8 cellular contexts compared by ENCODE assay signal in the genomic region with DNA sequence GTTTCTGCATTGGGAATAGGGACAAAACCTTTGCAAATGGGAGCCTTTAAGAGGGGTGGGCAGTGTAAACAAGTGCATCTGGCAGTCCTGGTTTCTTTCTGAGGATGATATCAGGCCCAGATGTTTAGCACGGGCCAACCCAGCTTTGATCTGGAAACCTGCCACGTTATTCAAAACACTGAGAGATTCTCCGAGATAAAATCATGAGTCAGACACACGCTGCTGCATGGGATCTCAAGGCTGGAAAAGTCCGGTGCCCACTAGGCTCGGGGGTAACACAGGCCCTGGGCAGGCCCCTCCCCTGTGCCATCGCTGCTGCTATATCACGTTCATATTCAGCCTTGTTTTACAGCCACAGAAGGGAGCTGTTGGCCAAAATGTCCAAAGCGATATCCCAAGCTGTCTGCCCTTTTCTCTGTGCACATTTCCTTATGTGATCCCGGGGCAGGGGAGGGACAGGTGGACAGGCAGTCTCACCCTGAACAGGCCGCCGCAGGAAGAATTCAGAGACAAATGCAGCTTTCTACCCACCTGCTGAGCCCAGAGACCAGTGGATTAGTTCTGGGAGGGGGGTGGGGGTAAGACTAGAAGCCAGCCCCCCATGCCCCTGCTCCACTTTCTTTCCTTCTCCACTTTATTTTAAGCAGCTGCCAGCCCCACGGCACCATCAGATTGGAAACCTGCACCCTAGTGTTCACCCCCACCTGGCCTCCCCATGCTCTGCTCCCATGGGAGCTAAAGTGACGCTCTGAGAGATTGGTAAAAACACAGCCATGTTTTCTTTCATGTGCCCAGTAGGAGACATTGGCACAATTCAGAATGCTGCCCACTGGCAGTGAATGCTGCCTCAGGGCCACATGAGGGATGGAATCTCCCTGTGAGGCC.
A peak's percentile ranks its signal among the peaks of the same experiment; 100 is the strongest.
DNase-seq lines count a peak whose midpoint lies in the region; ATAC-seq and TF ChIP-seq lines count a peak whose summit lies in the region.

No MANE protein-coding gene starts in this region.

- no peaks in the 10 kb centered on the region for H3K9me3 Mint-ChIP-seq in CD8-positive, alpha-beta memory T cell

- peak overlapping the region; percentile 22 for H3K14ac ChIP-seq in neuronal stem cell (ENCODE audit: low read length)

- H3K27me3 ChIP-seq in PC-3 (ENCODE audit: low read length) (no peaks in the 10 kb centered on the region), neuronal stem cell (ENCODE audit: control insufficient read depth in 3 of 3, insufficient read depth in 3 of 3, low read depth in 1 of 3, low read length in 3 of 3) (peaks cover 0 to 11% (median 0%) of the 10 kb centered on the region in 3 experiments)
- no peaks in the 10 kb centered on the region for H3K27me3 ChIP-seq in CD8-positive, alpha-beta memory T cell (ENCODE audit: insufficient read depth, low read length, poor library complexity, severe bottlenecking)

- no peak overlapping the region for H3K4me3 Mint-ChIP-seq in CD8-positive, alpha-beta memory T cell

- H3K4me2 ChIP-seq in PC-3 (ENCODE audit: low read length) (peak overlapping the region; percentile 54), neuronal stem cell (ENCODE audit: insufficient read depth, low read length, poor library complexity, severe bottlenecking) (no peak overlapping the region)

- H3K4me1 Mint-ChIP-seq in CD8-positive, alpha-beta memory T cell: no peaks in the 10 kb centered on the region

- H3K9me3 ChIP-seq in PC-3 (ENCODE audit: low read length) (no peaks in the 10 kb centered on the region), neuronal stem cell (replicated peaks in 1 of 2; ENCODE audit: control insufficient read depth in 2 of 2, insufficient read depth in 1 of 2, low read depth in 1 of 2, low read length in 2 of 2) (no peaks in the 10 kb centered on the region)
- H3K9me3 ChIP-seq in CD8-positive, alpha-beta memory T cell (ENCODE audit: low read length): no peaks in the 10 kb centered on the region

- H2BK15ac ChIP-seq in neuronal stem cell (ENCODE audit: low read length): peak overlapping the region; percentile 54

- H2BK12ac ChIP-seq in neuronal stem cell (ENCODE audit: low read length): no peak overlapping the region

- peak overlapping the region; percentile 81 for H2AFZ ChIP-seq in PC-3 (ENCODE audit: low read length)
- peak overlapping the region; percentile 49 for H2AFZ ChIP-seq in neuronal stem cell (ENCODE audit: low read length)

- no peak for TF ChIP-seq CTCF in PC-3 (conservative IDR thresholded peaks at IDR 0.05; ENCODE audit: low read depth, low read length)

- no peak overlapping the region for H2AK5ac ChIP-seq in neuronal stem cell (ENCODE audit: low read depth, low read length)

- no CpG with 5 or more reads among the region's 14 CpGs for WGBS in neuronal stem cell (ENCODE audit: extremely low coverage in 2 of 2, insufficient read length in 2 of 2, insufficient replicate concordance in 1 of 2), 2 donors

- peak; percentile 76 for ATAC-seq in PC-3
- peak; percentile 13 for ATAC-seq in esophagus mucosa
- no peak for ATAC-seq in GM18858 (IDR thresholded peaks at IDR 0.05; ENCODE audit: unreplicated experiment)
- no peak for ATAC-seq in GM21619 (IDR thresholded peaks at IDR 0.05; ENCODE audit: unreplicated experiment)

- no peaks in the 10 kb centered on the region for H4K20me1 ChIP-seq in PC-3 (ENCODE audit: low read length)

- no peak overlapping the region for H2BK5ac ChIP-seq in neuronal stem cell (ENCODE audit: low read length)

- no peak overlapping the region for H3K4ac ChIP-seq in neuronal stem cell (ENCODE audit: low read length)

- CTCF ChIA-PET in PC-3 (lab: Charles Lee): no interaction called here
- CTCF ChIA-PET in CD8-positive, alpha-beta memory T cell (lab: Charles Lee): interaction anchor here (1.0 to 2.7 kb wide), 2 partner anchors 10 to 34 kb away, joined by 3 to 6 read pairs; no protein-coding TSS in a partner anchor

- intact Hi-C loops in PC-3 (cut with micrococcal nuclease): no loop called here

- H3K9ac ChIP-seq in PC-3 (ENCODE audit: low read length): no peak overlapping the region
- H3K9ac ChIP-seq in neuronal stem cell (ENCODE audit: low read depth, low read length, poor library complexity): no peak overlapping the region

- no peak overlapping the region for H3K23ac ChIP-seq in neuronal stem cell (ENCODE audit: low read depth, low read length, poor library complexity)

- H4K91ac ChIP-seq in neuronal stem cell (ENCODE audit: low read depth, low read length, poor library complexity): no peak overlapping the region

- POLR2A ChIA-PET in PC-3 (lab: Charles Lee; ENCODE audit: unreplicated experiment): no interaction called here
- POLR2A ChIA-PET in CD8-positive, alpha-beta memory T cell (lab: Charles Lee): no interaction called here

- no peak overlapping the region for H3K27ac ChIP-seq in PC-3 (ENCODE audit: low read length)
- no peak overlapping the region for H3K27ac ChIP-seq in neuronal stem cell (replicated peaks; ENCODE audit: low read length)
- H3K27ac ChIP-seq in CD8-positive, alpha-beta memory T cell (ENCODE audit: low read depth, low read length): no peak overlapping the region

- H3K9me2 ChIP-seq in PC-3 (replicated peaks; ENCODE audit: low read length): no peaks in the 10 kb centered on the region

- H3K36me3 Mint-ChIP-seq in CD8-positive, alpha-beta memory T cell: no peaks in the 10 kb centered on the region

- H3K4me3 ChIP-seq in PC-3 (ENCODE audit: low read length) (no peak overlapping the region), neuronal stem cell (ENCODE audit: low read length in 2 of 2) (no peak overlapping the region)
- H3K4me3 ChIP-seq in CD8-positive, alpha-beta memory T cell (ENCODE audit: low read length): no peak overlapping the region

- H3K79me1 ChIP-seq in neuronal stem cell (ENCODE audit: low read depth, low read length): no peaks in the 10 kb centered on the region

- H3K36me3 ChIP-seq in PC-3 (ENCODE audit: low read depth, low read length) (no peaks in the 10 kb centered on the region), neuronal stem cell (replicated peaks in 1 of 2; ENCODE audit: control insufficient read depth in 2 of 2, insufficient read depth in 2 of 2, low read length in 2 of 2) (no peaks in the 10 kb centered on the region)
- no peaks in the 10 kb centered on the region for H3K36me3 ChIP-seq in CD8-positive, alpha-beta memory T cell (ENCODE audit: insufficient read depth, low read length)

- peaks cover 3 to 7% of the 10 kb centered on the region in 2 donors for H3K27me3 Mint-ChIP-seq in CD8-positive, alpha-beta memory T cell

- peaks cover 9% of the 10 kb centered on the region; the same call in 1 of the 2 replicates for H3K4me1 ChIP-seq in PC-3 (ENCODE audit: insufficient read depth, low read length)
- H3K4me1 ChIP-seq in neuronal stem cell (ENCODE audit: control insufficient read depth in 2 of 2, insufficient read depth in 1 of 2, low read depth in 1 of 2, low read length in 2 of 2): peaks cover 0 to 11% of the 10 kb centered on the region in 2 donors
- no peaks in the 10 kb centered on the region for H3K4me1 ChIP-seq in CD8-positive, alpha-beta memory T cell (ENCODE audit: insufficient read depth, low read length)

- H2BK120ac ChIP-seq in neuronal stem cell (ENCODE audit: low read depth, low read length): peak overlapping the region; percentile 44

- DNase-seq in DMS 273 (lab: John Stamatoyannopoulos, UW; ENCODE audit: unreplicated experiment) (peak; percentile 95), PC-3 (peak; percentile 64), neuronal stem cell (ENCODE audit: low spot score) (no peak)
- no peak for DNase-seq in CD8-positive, alpha-beta memory T cell
- DNase-seq in activated T-cell treated with anti-CD3 and anti-CD28 coated beads, Interleukin-2, amount 50 U/mL, for 48 hours: no peak

- H3K79me2 ChIP-seq in PC-3 (ENCODE audit: low read length): no peaks in the 10 kb centered on the region

- peak overlapping the region; percentile 66 for H3K18ac ChIP-seq in neuronal stem cell (ENCODE audit: low read length)

- H3F3A ChIP-seq in PC-3 (ENCODE audit: low read length, unreplicated experiment): no peaks in the 10 kb centered on the region

- BruUV-seq in PC-3 (replicated peaks; lab: Mats Ljungman, UMichigan): no TSS peak

- H3K27ac Mint-ChIP-seq in CD8-positive, alpha-beta memory T cell: no peak overlapping the region

- H4K8ac ChIP-seq in neuronal stem cell (ENCODE audit: low read depth, low read length): peak overlapping the region; percentile 73

Comparison
In these comparisons a context has a peak if more than half of its experiments do, and no peak if none do; other contexts are left out.
1. DNase-seq: peak in DMS 273 (single experiment) and PC-3 (single experiment); none in neuronal stem cell (single experiment), CD8-positive, alpha-beta memory T cell (0 of 5) and activated T-cell treated with anti-CD3 and anti-CD28 coated beads, Interleukin-2, amount 50 U/mL, for 48 hours (0 of 2).
2. ATAC-seq: peak in PC-3 (single experiment) and esophagus mucosa (single experiment); none in GM18858 (single experiment) and GM21619 (single experiment).